In genomic region chr1:182447124-182447523, GRCh38 we compare ENCODE assay signal across 2 cellular contexts. TPM values are rescaled to one million over a fixed set of nuclear protein-coding genes. Genes with fewer than 3 reads are reported as not detected.
"Had no signal": no experiment of that assay in that cellular context is flagged by ENCODE, and none has a peak within 500 bp of the region (broad histone marks: within the 10 kb centered on the region; RNA-seq: fewer than 3 reads in every experiment).

No MANE protein-coding gene starts in this region.

RNA-seq across cellular contexts. Expression of gene RGSL1, which starts 2.8 kb away (rescaled TPM):
- total RNA-seq: G401 had no signal

RNA-seq across cellular contexts. Expression of gene TEDDM1, which starts 46.7 kb away (rescaled TPM):
- total RNA-seq: G401, GM12878 had no signal
